In genomic region chr3:103446958-103447357, GRCh38 we compare ENCODE assay signal across 1 cellular context.
TF ChIP-seq lines count a peak whose summit lies in the region.

No MANE protein-coding gene starts in this region.

TF ChIP-seq in GM23338, 12 proteins besides CTCF, POLR2A, EP300 and RAD21:
- TF ChIP-seq CREB1 (CRISPR knock-in tag; IDR thresholded peaks at IDR 0.05; ENCODE audit: low read depth) (no peak), ETS1 (IDR thresholded peaks at IDR 0.05) (no peak), EZH2phosphoT487 (IDR thresholded peaks at IDR 0.05; ENCODE audit: unreplicated experiment) (no peak), POLR2AphosphoS5 (IDR thresholded peaks at IDR 0.05; ENCODE audit: low read depth) (no peak), NANOG (IDR thresholded peaks at IDR 0.05; ENCODE audit: borderline replicate concordance) (no peak), STAT1 (IDR thresholded peaks at IDR 0.05; ENCODE audit: unreplicated experiment) (no peak)
- TF ChIP-seq, protein P1, sequence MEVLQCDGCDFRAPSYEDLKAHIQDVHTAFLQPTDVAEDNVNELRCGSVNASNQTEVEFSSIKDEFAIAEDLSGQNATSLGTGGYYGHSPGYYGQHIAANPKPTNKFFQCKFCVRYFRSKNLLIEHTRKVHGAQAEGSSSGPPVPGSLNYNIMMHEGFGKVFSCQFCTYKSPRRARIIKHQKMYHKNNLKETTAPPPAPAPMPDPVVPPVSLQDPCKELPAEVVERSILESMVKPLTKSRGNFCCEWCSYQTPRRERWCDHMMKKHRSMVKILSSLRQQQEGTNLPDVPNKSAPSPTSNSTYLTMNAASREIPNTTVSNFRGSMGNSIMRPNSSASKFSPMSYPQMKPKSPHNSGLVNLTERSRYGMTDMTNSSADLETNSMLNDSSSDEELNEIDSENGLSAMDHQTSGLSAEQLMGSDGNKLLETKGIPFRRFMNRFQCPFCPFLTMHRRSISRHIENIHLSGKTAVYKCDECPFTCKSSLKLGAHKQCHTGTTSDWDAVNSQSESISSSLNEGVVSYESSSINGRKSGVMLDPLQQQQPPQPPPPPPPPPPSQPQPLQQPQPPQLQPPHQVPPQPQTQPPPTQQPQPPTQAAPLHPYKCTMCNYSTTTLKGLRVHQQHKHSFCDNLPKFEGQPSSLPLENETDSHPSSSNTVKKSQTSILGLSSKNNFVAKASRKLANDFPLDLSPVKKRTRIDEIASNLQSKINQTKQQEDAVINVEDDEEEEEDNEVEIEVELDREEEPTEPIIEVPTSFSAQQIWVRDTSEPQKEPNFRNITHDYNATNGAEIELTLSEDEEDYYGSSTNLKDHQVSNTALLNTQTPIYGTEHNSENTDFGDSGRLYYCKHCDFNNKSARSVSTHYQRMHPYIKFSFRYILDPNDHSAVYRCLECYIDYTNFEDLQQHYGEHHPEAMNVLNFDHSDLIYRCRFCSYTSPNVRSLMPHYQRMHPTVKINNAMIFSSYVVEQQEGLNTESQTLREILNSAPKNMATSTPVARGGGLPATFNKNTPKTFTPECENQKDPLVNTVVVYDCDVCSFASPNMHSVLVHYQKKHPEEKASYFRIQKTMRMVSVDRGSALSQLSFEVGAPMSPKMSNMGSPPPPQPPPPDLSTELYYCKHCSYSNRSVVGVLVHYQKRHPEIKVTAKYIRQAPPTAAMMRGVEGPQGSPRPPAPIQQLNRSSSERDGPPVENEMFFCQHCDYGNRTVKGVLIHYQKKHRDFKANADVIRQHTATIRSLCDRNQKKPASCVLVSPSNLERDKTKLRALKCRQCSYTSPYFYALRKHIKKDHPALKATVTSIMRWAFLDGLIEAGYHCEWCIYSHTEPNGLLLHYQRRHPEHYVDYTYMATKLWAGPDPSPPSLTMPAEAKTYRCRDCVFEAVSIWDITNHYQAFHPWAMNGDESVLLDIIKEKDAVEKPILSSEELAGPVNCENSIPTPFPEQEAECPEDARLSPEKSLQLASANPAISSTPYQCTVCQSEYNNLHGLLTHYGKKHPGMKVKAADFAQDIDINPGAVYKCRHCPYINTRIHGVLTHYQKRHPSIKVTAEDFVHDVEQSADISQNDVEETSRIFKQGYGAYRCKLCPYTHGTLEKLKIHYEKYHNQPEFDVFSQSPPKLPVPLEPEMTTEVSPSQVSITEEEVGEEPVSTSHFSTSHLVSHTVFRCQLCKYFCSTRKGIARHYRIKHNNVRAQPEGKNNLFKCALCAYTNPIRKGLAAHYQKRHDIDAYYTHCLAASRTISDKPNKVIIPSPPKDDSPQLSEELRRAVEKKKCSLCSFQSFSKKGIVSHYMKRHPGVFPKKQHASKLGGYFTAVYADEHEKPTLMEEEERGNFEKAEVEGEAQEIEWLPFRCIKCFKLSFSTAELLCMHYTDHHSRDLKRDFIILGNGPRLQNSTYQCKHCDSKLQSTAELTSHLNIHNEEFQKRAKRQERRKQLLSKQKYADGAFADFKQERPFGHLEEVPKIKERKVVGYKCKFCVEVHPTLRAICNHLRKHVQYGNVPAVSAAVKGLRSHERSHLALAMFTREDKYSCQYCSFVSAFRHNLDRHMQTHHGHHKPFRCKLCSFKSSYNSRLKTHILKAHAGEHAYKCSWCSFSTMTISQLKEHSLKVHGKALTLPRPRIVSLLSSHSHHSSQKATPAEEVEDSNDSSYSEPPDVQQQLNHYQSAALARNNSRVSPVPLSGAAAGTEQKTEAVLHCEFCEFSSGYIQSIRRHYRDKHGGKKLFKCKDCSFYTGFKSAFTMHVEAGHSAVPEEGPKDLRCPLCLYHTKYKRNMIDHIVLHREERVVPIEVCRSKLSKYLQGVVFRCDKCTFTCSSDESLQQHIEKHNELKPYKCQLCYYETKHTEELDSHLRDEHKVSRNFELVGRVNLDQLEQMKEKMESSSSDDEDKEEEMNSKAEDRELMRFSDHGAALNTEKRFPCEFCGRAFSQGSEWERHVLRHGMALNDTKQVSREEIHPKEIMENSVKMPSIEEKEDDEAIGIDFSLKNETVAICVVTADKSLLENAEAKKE (CRISPR knock-in tag; IDR thresholded peaks at IDR 0.05): no peak
